ENCODE assay signal across 28 cellular contexts in the genomic region with DNA sequence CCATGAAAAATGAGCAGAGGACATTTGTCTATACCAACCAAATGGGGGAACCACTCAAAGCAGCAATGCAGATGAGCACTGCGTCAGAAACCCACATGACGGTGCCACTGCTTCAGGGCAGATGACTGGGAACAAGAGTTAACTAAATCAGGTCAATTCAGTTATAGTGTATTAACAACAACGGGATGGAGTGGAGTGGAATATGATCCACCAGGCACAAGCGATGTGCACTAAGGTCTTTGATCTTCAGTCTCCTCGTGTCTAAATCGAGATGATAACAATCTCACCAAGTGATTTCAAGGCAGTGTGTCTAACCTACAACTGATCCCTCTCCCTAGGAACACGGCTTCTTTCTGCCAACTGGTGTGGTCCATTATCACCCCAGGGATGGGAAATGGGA.
"Had no signal": no experiment of that assay in that cellular context is flagged by ENCODE, and none has a peak within 500 bp of the region (broad histone marks: within the 10 kb centered on the region; RNA-seq: fewer than 3 reads in every experiment).

No MANE protein-coding gene starts in this region.

- H3K27me3 Mint-ChIP-seq: progenitor cell of endocrine pancreas; stimulated activated naive CD8-positive, alpha-beta T cell treated with anti-CD3 and anti-CD28 coated beads, Interleukin-15, Interleukin-2, amounts not matched to agents 100 ng/mL and 50 ng/mL, for 24 hours; type B pancreatic cell had no signal

- H3K4me1 ChIP-seq: neural progenitor cell, parathyroid adenoma, psoas muscle, right lobe of liver, stomach, thyroid gland, tibial nerve, upper lobe of right lung had no signal

- H3K4me1 Mint-ChIP-seq: natural killer cell; neural progenitor cell; stimulated activated effector memory CD8-positive, alpha-beta T cell treated with anti-CD3 and anti-CD28 coated beads, Interleukin-12 subunit alpha, Interleukin-12 subunit beta, amount 100 ng/mL, for 72 hours; stimulated activated naive B cell treated with anti-CD40 and anti-IgM and Interleukin-4, amounts not matched to agents 10 μg/mL and 1 μg/mL and 100 μg/mL, for 72 hours had no signal

- H3K4me2 ChIP-seq: neural progenitor cell had no signal

- DNase-seq: natural killer cell; occipital lobe; ovary; posterior cingulate gyrus; psoas muscle; right cardiac atrium; right lobe of liver; sigmoid colon; small intestine; stimulated activated CD4-positive, alpha-beta T cell treated with anti-CD3 and anti-CD28 coated beads, Interleukin-15, amount 100 ng/mL, for 24 hours; stimulated activated CD4-positive, alpha-beta T cell treated with anti-CD3 and anti-CD28 coated beads, Interleukin-2, amount 100 ng/mL, for 24 hours; stimulated activated CD4-positive, alpha-beta T cell treated with anti-CD3 and anti-CD28 coated beads, Interleukin-2, amount 100 ng/mL, for 48 hours; stimulated activated CD4-positive, alpha-beta T cell treated with anti-CD3 and anti-CD28 coated beads, Interleukin-4, amount 100 ng/mL, for 24 hours; stimulated activated naive B cell treated with anti-CD40 and anti-IgM and Interleukin-4, amounts not matched to agents 10 μg/mL and 1 μg/mL and 100 μg/mL, for 72 hours; stimulated activated naive CD4-positive, alpha-beta T cell treated with Interleukin-2 at 50 U/mL for 16 hours; stomach; thyroid gland; upper lobe of right lung had no signal

- H3K36me3 Mint-ChIP-seq: natural killer cell; neural progenitor cell; stimulated activated effector memory CD8-positive, alpha-beta T cell treated with anti-CD3 and anti-CD28 coated beads, Interleukin-12 subunit alpha, Interleukin-12 subunit beta, amount 100 ng/mL, for 72 hours; type B pancreatic cell had no signal

- H3K9me3 Mint-ChIP-seq: nephron; neural progenitor cell; stimulated activated naive CD8-positive, alpha-beta T cell treated with anti-CD3 and anti-CD28 coated beads, Interleukin-15, Interleukin-2, amounts not matched to agents 100 ng/mL and 50 ng/mL, for 24 hours; type B pancreatic cell had no signal

- H3K27ac ChIP-seq: neural progenitor cell, ovary, parathyroid adenoma, psoas muscle, right lobe of liver, sigmoid colon, stomach, thoracic aorta, thyroid gland, tibial nerve, upper lobe of right lung, vagina had no signal

- FAIRE-seq: small intestine had no signal

- ATAC-seq: natural killer cell; psoas muscle; right cardiac atrium; right lobe of liver; stimulated activated effector memory CD8-positive, alpha-beta T cell treated with anti-CD3 and anti-CD28 coated beads, Interleukin-12 subunit alpha, Interleukin-12 subunit beta, amount 100 ng/mL, for 72 hours; stimulated activated naive B cell treated with anti-CD40 and anti-IgM and Interleukin-4, amounts not matched to agents 10 μg/mL and 1 μg/mL and 100 μg/mL, for 72 hours; upper lobe of right lung had no signal

- H3K9me3 ChIP-seq: ovary, psoas muscle, right lobe of liver, sigmoid colon, stomach, thoracic aorta, thyroid gland, tibial nerve, upper lobe of right lung, vagina had no signal

- H3K27me3 ChIP-seq: neural progenitor cell, ovary, right lobe of liver, sigmoid colon, stomach, thyroid gland, tibial nerve, upper lobe of right lung, vagina had no signal

- H3K4me3 ChIP-seq: neural progenitor cell, ovary, psoas muscle, right lobe of liver, sigmoid colon, stomach, thoracic aorta, thyroid gland, tibial nerve, upper lobe of right lung, vagina had no signal

- H3K27ac Mint-ChIP-seq: natural killer cell; neural progenitor cell; progenitor cell of endocrine pancreas; stimulated activated effector memory CD8-positive, alpha-beta T cell treated with anti-CD3 and anti-CD28 coated beads, Interleukin-12 subunit alpha, Interleukin-12 subunit beta, amount 100 ng/mL, for 72 hours; stimulated activated naive B cell treated with anti-CD40 and anti-IgM and Interleukin-4, amounts not matched to agents 10 μg/mL and 1 μg/mL and 100 μg/mL, for 72 hours; stimulated activated naive CD8-positive, alpha-beta T cell treated with anti-CD3 and anti-CD28 coated beads, Interleukin-15, Interleukin-2, amounts not matched to agents 100 ng/mL and 50 ng/mL, for 24 hours; type B pancreatic cell had no signal

- H3K36me3 ChIP-seq: neural progenitor cell, ovary, right lobe of liver, sigmoid colon, stomach, thoracic aorta, thyroid gland, tibial nerve, upper lobe of right lung, vagina had no signal

- H3K9ac ChIP-seq: neural progenitor cell, parathyroid adenoma had no signal

- H3K79me2 ChIP-seq: parathyroid adenoma had no signal

- H2AFZ ChIP-seq: neural progenitor cell, parathyroid adenoma had no signal

- H3K4me3 Mint-ChIP-seq: natural killer cell; nephron; neural progenitor cell; stimulated activated effector memory CD8-positive, alpha-beta T cell treated with anti-CD3 and anti-CD28 coated beads, Interleukin-12 subunit alpha, Interleukin-12 subunit beta, amount 100 ng/mL, for 72 hours; stimulated activated naive B cell treated with anti-CD40 and anti-IgM and Interleukin-4, amounts not matched to agents 10 μg/mL and 1 μg/mL and 100 μg/mL, for 72 hours; stimulated activated naive CD8-positive, alpha-beta T cell treated with anti-CD3 and anti-CD28 coated beads, Interleukin-15, Interleukin-2, amounts not matched to agents 100 ng/mL and 50 ng/mL, for 24 hours; type B pancreatic cell had no signal
